In genomic region chr20:34538671-34539123, GRCh38 we compare ENCODE assay signal across 8 cellular contexts. TPM values are rescaled to one million over a fixed set of nuclear protein-coding genes. Genes with fewer than 3 reads are reported as not detected.
DNase-seq lines count a peak whose midpoint lies in the region; ATAC-seq and TF ChIP-seq lines count a peak whose summit lies in the region.

No MANE protein-coding gene starts in this region.

- POLR2A ChIA-PET in activated B cell treated with CpG ODN at 0.5 μM for 24 hours (lab: Charles Lee) = interaction anchor here (0.7 kb wide), 1 partner anchor 300 kb away, joined by 4 read pairs; no protein-coding TSS in a partner anchor

- no peaks in the 10 kb centered on the region for H3K9me3 ChIP-seq in thyroid gland

- no peaks in the 10 kb centered on the region for H3K9me3 Mint-ChIP-seq in activated B cell treated with CpG ODN at 0.5 μM for 24 hours

- 52 to 60% methylated on average over 5 of the region's 5 CpGs for WGBS in thyroid gland, 2 donors

- H3K36me3 ChIP-seq in thyroid gland = peaks cover 59 to 67% of the 10 kb centered on the region in 2 donors

- H3K4me3 ChIP-seq in choroid plexus epithelial cell (ENCODE audit: low read depth, low read length) (no peak overlapping the region), thyroid gland (replicated peaks in 1 of 3) (no peak overlapping the region)

- CTCF ChIA-PET in activated B cell treated with CpG ODN at 0.5 μM for 24 hours (lab: Charles Lee) = interaction anchor here (0.6 to 3.8 kb wide), 10 partner anchors 16 to 230 kb away, joined by 3 to 30 read pairs (median 4); no protein-coding TSS in a partner anchor

- intact Hi-C loops in activated B cell treated with CpG ODN at 0.5 μM for 24 hours (cut with micrococcal nuclease) (loop anchor here (1.0 to 5.0 kb wide), 3 partner anchors 170 to 231 kb away; no protein-coding TSS in a partner anchor), thyroid gland (cut with DNase I) (loop anchor here (10.0 kb wide), 1 partner anchor 224 kb away; no protein-coding TSS in a partner anchor)

- no peak overlapping the region for H3K4me3 Mint-ChIP-seq in activated B cell treated with CpG ODN at 0.5 μM for 24 hours

- H3K27ac Mint-ChIP-seq in activated B cell treated with CpG ODN at 0.5 μM for 24 hours = no peak overlapping the region

- DNase-seq in EL (peak; percentile 49), M059J (ENCODE audit: low read depth) (peak; percentile 30), activated B cell treated with CpG ODN at 0.5 μM for 24 hours (peak; percentile 37), choroid plexus epithelial cell (ENCODE audit: low read depth) (peak; percentile 73), medulla oblongata (ENCODE audit: extremely low spot score) (peak; percentile 64), thyroid gland (peak; percentile 40 to 47), NCI-H187 (lab: John Stamatoyannopoulos, UW) (no peak)

- no peaks in the 10 kb centered on the region for H3K27me3 ChIP-seq in thyroid gland

- no peak overlapping the region for H3K27ac ChIP-seq in thyroid gland

- ATAC-seq in activated B cell treated with CpG ODN at 0.5 μM for 24 hours (ENCODE audit: low read depth) (peak; percentile 61), GM21529 (IDR thresholded peaks at IDR 0.05; ENCODE audit: unreplicated experiment) (no peak)

- TF ChIP-seq POLR2A in thyroid gland (IDR thresholded peaks at IDR 0.05) = no peak

- H3K4me1 ChIP-seq in thyroid gland = no peaks in the 10 kb centered on the region

- no peaks in the 10 kb centered on the region for H3K27me3 Mint-ChIP-seq in activated B cell treated with CpG ODN at 0.5 μM for 24 hours

- peaks cover 68% of the 10 kb centered on the region for H3K36me3 Mint-ChIP-seq in activated B cell treated with CpG ODN at 0.5 μM for 24 hours (ENCODE audit: low read depth)

- no peak for TF ChIP-seq CTCF in activated B cell treated with CpG ODN at 0.5 μM for 24 hours (IDR thresholded peaks at IDR 0.05)
- TF ChIP-seq CTCF in choroid plexus epithelial cell (conservative IDR thresholded peaks at IDR 0.05; ENCODE audit: low read depth, low read length) = peak; percentile 88
- TF ChIP-seq CTCF in thyroid gland (IDR thresholded peaks at IDR 0.05) = peak; percentile 26 to 78 (median 60)

- H3K4me1 Mint-ChIP-seq in activated B cell treated with CpG ODN at 0.5 μM for 24 hours = peaks cover 15% of the 10 kb centered on the region

RNA-seq across cellular contexts. Expression of gene MAP1LC3A, which starts 19.8 kb away (rescaled TPM):
- total RNA-seq in M059J (2014; rRNA removed; shearing (Covaris generic)) = 59.8 and 72.2 TPM in 2 replicates
- 1.6 TPM in 2 replicates for total RNA-seq in activated B cell treated with CpG ODN at 0.5 μM for 24 hours
- total RNA-seq in thyroid gland = 100 to 1,000 TPM; 119 to 163 (median 130) TPM

RNA-seq across cellular contexts. Expression of gene DYNLRB1, which starts 22.5 kb away (rescaled TPM):
- 305 and 515 TPM in 2 replicates for total RNA-seq in M059J (2014; rRNA removed; shearing (Covaris generic))
- 62.7 and 65.9 TPM in 2 replicates for total RNA-seq in activated B cell treated with CpG ODN at 0.5 μM for 24 hours
- 100 to 1,000 TPM; 119 to 231 (median 210) TPM for total RNA-seq in thyroid gland

Comparison
In these comparisons a context has a peak if more than half of its experiments do, and no peak if none do; other contexts are left out.
1. DNase-seq: peak in EL (single experiment), M059J (single experiment), activated B cell treated with CpG ODN at 0.5 μM for 24 hours (single experiment), choroid plexus epithelial cell (single experiment), medulla oblongata (single experiment) and thyroid gland (2 of 2); none in NCI-H187 (0 of 2).
2. RNA of gene MAP1LC3A, which starts 19.8 kb away (total RNA-seq): 119 to 163 TPM in thyroid gland and 59.8 to 72.2 TPM in M059J; 1.6 TPM in activated B cell treated with CpG ODN at 0.5 μM for 24 hours; every median in the first group is over 10 times any median in the second.